ENCODE assay signal across 19 cellular contexts in genomic region chr5:34736445-34737119, GRCh38.
A peak's percentile ranks its signal among the peaks of the same experiment; 100 is the strongest.
DNase-seq lines count a peak whose midpoint lies in the region; ATAC-seq, FAIRE-seq and TF ChIP-seq lines count a peak whose summit lies in the region.
"Had no signal": no experiment of that assay in that cellular context is flagged by ENCODE, and none has a peak within 500 bp of the region (broad histone marks: within the 10 kb centered on the region; RNA-seq: fewer than 3 reads in every experiment).

No MANE protein-coding gene starts in this region.

- H3K36me3 ChIP-seq in bronchial epithelial cell (ENCODE audit: control insufficient read depth, insufficient read depth, low read length) (peaks cover 2% of the 10 kb centered on the region), liver (ENCODE audit: control insufficient read depth in 4 of 4, insufficient read depth in 3 of 4, low read depth in 1 of 4, low read length in 3 of 4) (no peaks in the 10 kb centered on the region)
- H3K36me3 ChIP-seq: BE2C, prostate gland, transverse colon had no signal

- 71% methylated on average over 3 of the region's 3 CpGs for WGBS in liver

- ATAC-seq in HG03045 (IDR thresholded peaks at IDR 0.05; ENCODE audit: unreplicated experiment) = no peak
- ATAC-seq in HG02763 (IDR thresholded peaks at IDR 0.05; ENCODE audit: unreplicated experiment) = no peak
- no peak for ATAC-seq in HG03095 (IDR thresholded peaks at IDR 0.05; ENCODE audit: unreplicated experiment)
- ATAC-seq in HG03460 (IDR thresholded peaks at IDR 0.05; ENCODE audit: unreplicated experiment) = no peak
- ATAC-seq: activated CD4-positive, alpha-beta T cell treated with anti-CD3 and anti-CD28 coated beads for 36 hours had no signal

- TF ChIP-seq RAD21 in liver (IDR thresholded peaks at IDR 0.05) = peak; percentile 31 to 65

- peaks cover 8 to 19% (median 15%) of the 10 kb centered on the region in 4 donors for H3K4me1 ChIP-seq in liver (ENCODE audit: control insufficient read depth in 4 of 4, insufficient read depth in 4 of 4, low read length in 3 of 4)
- H3K4me1 ChIP-seq: BE2C, prostate gland had no signal

- no peaks in the 10 kb centered on the region for H3K27me3 ChIP-seq in bronchial epithelial cell (ENCODE audit: control insufficient read depth, insufficient read depth, low read length)
- H3K27me3 ChIP-seq in liver (ENCODE audit: control insufficient read depth in 4 of 4, insufficient read depth in 4 of 4, low read length in 3 of 4) = no peaks in the 10 kb centered on the region
- H3K27me3 ChIP-seq: BE2C, transverse colon had no signal

- H3K9ac ChIP-seq in liver (ENCODE audit: low read depth in 1 of 2, low read length in 2 of 2) = no peak overlapping the region

- peak; percentile 71 for FAIRE-seq in HTR-8/SVneo (lab: Jason Lieb, UNC)
- FAIRE-seq in bronchial epithelial cell (lab: Jason Lieb, UNC) = no peak

- peak; percentile 29 for DNase-seq in COLO668 (lab: John Stamatoyannopoulos, UW; ENCODE audit: unreplicated experiment)
- no peak for DNase-seq in HTR-8/SVneo (ENCODE audit: insufficient read length, low spot score)
- peak; percentile 48 for DNase-seq in bronchial epithelial cell (ENCODE audit: low read depth)
- DNase-seq: activated CD4-positive, alpha-beta T cell treated with anti-CD3 and anti-CD28 coated beads for 36 hours; activated T-cell treated with anti-CD3 and anti-CD28 coated beads for 4 hours; BE2C; dermis blood vessel endothelial cell; DMS53; NCI-H1048; NCI-H524; RPMI8226; stimulated activated CD8-positive, alpha-beta memory T cell treated with anti-CD3 and anti-CD28 coated beads, Interleukin-4, amount 100 ng/mL, for 48 hours; transverse colon had no signal

- H3K9me3 ChIP-seq in liver (ENCODE audit: control insufficient read depth in 4 of 4, low read length in 3 of 4) = no peaks in the 10 kb centered on the region
- H3K9me3 ChIP-seq: BE2C, prostate gland, transverse colon had no signal

- no peak overlapping the region for H3K27ac ChIP-seq in liver (ENCODE audit: low read depth in 1 of 2, low read length in 2 of 2)
- H3K27ac ChIP-seq: prostate gland, transverse colon had no signal

- TF ChIP-seq CTCF in bronchial epithelial cell (IDR thresholded peaks at IDR 0.05; ENCODE audit: insufficient read depth, low read length, severe bottlenecking) = peak; percentile 6
- TF ChIP-seq CTCF in liver (IDR thresholded peaks at IDR 0.05; ENCODE audit: low read depth, low read length, missing input control) = peak; percentile 6

- no peak overlapping the region for H3K4me3 ChIP-seq in bronchial epithelial cell (ENCODE audit: low read depth, low read length)
- H3K4me3 ChIP-seq in liver (ENCODE audit: low read depth in 1 of 3, low read length in 3 of 3) = no peak overlapping the region
- H3K4me3 ChIP-seq: prostate gland, transverse colon had no signal

TF ChIP-seq in liver, 16 proteins besides CTCF, POLR2A, EP300 and RAD21:
- no peak for TF ChIP-seq TAF1 (conservative IDR thresholded peaks at IDR 0.05)
- no peak for TF ChIP-seq FOXA2 (IDR thresholded peaks at IDR 0.05)
- TF ChIP-seq JUND (IDR thresholded peaks at IDR 0.05) = no peak
- no peak for TF ChIP-seq ATF3 (IDR thresholded peaks at IDR 0.05)
- TF ChIP-seq HNF4A (conservative IDR thresholded peaks at IDR 0.05) = peak in 1 of 2 donors; percentile 3
- no peak for TF ChIP-seq NR2F2 (IDR thresholded peaks at IDR 0.05)
- TF ChIP-seq HNF4G (IDR thresholded peaks at IDR 0.05) = no peak
- TF ChIP-seq SP1 (IDR thresholded peaks at IDR 0.05) = no peak
- TF ChIP-seq, protein P1, sequence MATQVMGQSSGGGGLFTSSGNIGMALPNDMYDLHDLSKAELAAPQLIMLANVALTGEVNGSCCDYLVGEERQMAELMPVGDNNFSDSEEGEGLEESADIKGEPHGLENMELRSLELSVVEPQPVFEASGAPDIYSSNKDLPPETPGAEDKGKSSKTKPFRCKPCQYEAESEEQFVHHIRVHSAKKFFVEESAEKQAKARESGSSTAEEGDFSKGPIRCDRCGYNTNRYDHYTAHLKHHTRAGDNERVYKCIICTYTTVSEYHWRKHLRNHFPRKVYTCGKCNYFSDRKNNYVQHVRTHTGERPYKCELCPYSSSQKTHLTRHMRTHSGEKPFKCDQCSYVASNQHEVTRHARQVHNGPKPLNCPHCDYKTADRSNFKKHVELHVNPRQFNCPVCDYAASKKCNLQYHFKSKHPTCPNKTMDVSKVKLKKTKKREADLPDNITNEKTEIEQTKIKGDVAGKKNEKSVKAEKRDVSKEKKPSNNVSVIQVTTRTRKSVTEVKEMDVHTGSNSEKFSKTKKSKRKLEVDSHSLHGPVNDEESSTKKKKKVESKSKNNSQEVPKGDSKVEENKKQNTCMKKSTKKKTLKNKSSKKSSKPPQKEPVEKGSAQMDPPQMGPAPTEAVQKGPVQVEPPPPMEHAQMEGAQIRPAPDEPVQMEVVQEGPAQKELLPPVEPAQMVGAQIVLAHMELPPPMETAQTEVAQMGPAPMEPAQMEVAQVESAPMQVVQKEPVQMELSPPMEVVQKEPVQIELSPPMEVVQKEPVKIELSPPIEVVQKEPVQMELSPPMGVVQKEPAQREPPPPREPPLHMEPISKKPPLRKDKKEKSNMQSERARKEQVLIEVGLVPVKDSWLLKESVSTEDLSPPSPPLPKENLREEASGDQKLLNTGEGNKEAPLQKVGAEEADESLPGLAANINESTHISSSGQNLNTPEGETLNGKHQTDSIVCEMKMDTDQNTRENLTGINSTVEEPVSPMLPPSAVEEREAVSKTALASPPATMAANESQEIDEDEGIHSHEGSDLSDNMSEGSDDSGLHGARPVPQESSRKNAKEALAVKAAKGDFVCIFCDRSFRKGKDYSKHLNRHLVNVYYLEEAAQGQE (IDR thresholded peaks at IDR 0.05) = no peak
- peak in 1 of 2 donors; percentile 14 for TF ChIP-seq RXRA (IDR thresholded peaks at IDR 0.05)
- TF ChIP-seq FOXA1 (IDR thresholded peaks at IDR 0.05) = no peak
- no peak for TF ChIP-seq EGR1 (IDR thresholded peaks at IDR 0.05; ENCODE audit: low read depth in 2 of 2)
- TF ChIP-seq, protein P2, sequence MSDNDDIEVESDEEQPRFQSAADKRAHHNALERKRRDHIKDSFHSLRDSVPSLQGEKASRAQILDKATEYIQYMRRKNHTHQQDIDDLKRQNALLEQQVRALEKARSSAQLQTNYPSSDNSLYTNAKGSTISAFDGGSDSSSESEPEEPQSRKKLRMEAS (IDR thresholded peaks at IDR 0.05) = no peak
- TF ChIP-seq GABPA (IDR thresholded peaks at IDR 0.05 in 1 of 2, conservative IDR thresholded peaks at IDR 0.05 in 1 of 2) = no peak
- TF ChIP-seq ZBTB33 (IDR thresholded peaks at IDR 0.05) = no peak
- no peak for TF ChIP-seq YY1 (IDR thresholded peaks at IDR 0.05)
TF ChIP-seq in liver: peak in this region for 2.
